In genomic region chr22:48919187-48919590, GRCh38 we compare ENCODE assay signal across 14 cellular contexts.
DNase-seq lines count a peak whose midpoint lies in the region; ATAC-seq and TF ChIP-seq lines count a peak whose summit lies in the region.
"Had no signal": no experiment of that assay in that cellular context is flagged by ENCODE, and none has a peak within 500 bp of the region (broad histone marks: within the 10 kb centered on the region; RNA-seq: fewer than 3 reads in every experiment).

No MANE protein-coding gene starts in this region.

- H3K27ac Mint-ChIP-seq in brain (peak overlapping the region; percentile 21 to 99 (median 84)), chondrocyte (ENCODE audit: unreplicated experiment) (no peak overlapping the region)
- H3K27ac Mint-ChIP-seq: activated T-helper 17 cell treated with anti-CD3 and anti-CD28 coated beads, Interleukin-2, amount 50 U/mL, for 72 hours; CD14-positive monocyte had no signal

- H3K36me3 Mint-ChIP-seq in brain: no peaks in the 10 kb centered on the region
- H3K36me3 Mint-ChIP-seq in chondrocyte (ENCODE audit: low read depth): no peaks in the 10 kb centered on the region
- H3K36me3 Mint-ChIP-seq: CD14-positive monocyte had no signal

- TF ChIP-seq CTCF in brain (conservative IDR thresholded peaks at IDR 0.05) (no peak), chondrocyte (IDR thresholded peaks at IDR 0.05) (no peak)

- ATAC-seq in HG03457 (IDR thresholded peaks at IDR 0.05; ENCODE audit: unreplicated experiment): no peak
- ATAC-seq: activated T-helper 17 cell treated with anti-CD3 and anti-CD28 coated beads, Interleukin-2, amount 50 U/mL, for 72 hours had no signal

- H3K4me1 Mint-ChIP-seq in brain: peaks cover 56% of the 10 kb centered on the region
- H3K4me1 Mint-ChIP-seq in chondrocyte (ENCODE audit: low read depth): no peaks in the 10 kb centered on the region
- H3K4me1 Mint-ChIP-seq: activated T-helper 17 cell treated with anti-CD3 and anti-CD28 coated beads, Interleukin-2, amount 50 U/mL, for 72 hours; CD14-positive monocyte had no signal

- H3K9me3 Mint-ChIP-seq in brain (peaks cover 0 to 25% (median 19%) of the 10 kb centered on the region in 5 experiments), chondrocyte (ENCODE audit: low read depth) (peaks cover 2% of the 10 kb centered on the region)

- DNase-seq in DMS 273 (lab: John Stamatoyannopoulos, UW; ENCODE audit: unreplicated experiment): peak; percentile 68
- no peak for DNase-seq in DMS 273 treated with DMSO at 0.1 percent for 48 hours (lab: John Stamatoyannopoulos, UW)
- peak; percentile 86 for DNase-seq in NCI-H2171 (lab: John Stamatoyannopoulos, UW)
- DNase-seq in putamen (ENCODE audit: low spot score): peak; percentile 38
- no peak for DNase-seq in chondrocyte (ENCODE audit: low spot score)
- DNase-seq in stimulated activated CD4-positive, alpha-beta T cell treated with anti-CD3 and anti-CD28 coated beads, Interleukin-12 subunit alpha, Interleukin-12 subunit beta, amount 100 ng/mL, for 4 hours: no peak
- DNase-seq: activated CD4-positive, alpha-beta T cell treated with anti-CD3 and anti-CD28 coated beads for 48 hours; IMR-90; NCI-H1048; T-helper 9 cell had no signal

- H3K4me3 Mint-ChIP-seq in brain (peak overlapping the region in 1 of 5 experiments; percentile 43), chondrocyte (ENCODE audit: unreplicated experiment) (no peak overlapping the region)
- H3K4me3 Mint-ChIP-seq: activated T-helper 17 cell treated with anti-CD3 and anti-CD28 coated beads, Interleukin-2, amount 50 U/mL, for 72 hours; CD14-positive monocyte had no signal

- H3K27me3 Mint-ChIP-seq in brain (peaks cover 9% of the 10 kb centered on the region), chondrocyte (ENCODE audit: low read depth) (peaks cover 18% of the 10 kb centered on the region)

Comparison
In these comparisons a context has a peak if more than half of its experiments do, and no peak if none do; other contexts are left out.
1. DNase-seq: peak in DMS 273 (single experiment), NCI-H2171 (single experiment) and putamen (single experiment); none in DMS 273 treated with DMSO at 0.1 percent for 48 hours (single experiment), chondrocyte (single experiment) and stimulated activated CD4-positive, alpha-beta T cell treated with anti-CD3 and anti-CD28 coated beads, Interleukin-12 subunit alpha, Interleukin-12 subunit beta, amount 100 ng/mL, for 4 hours (single experiment).